In the genomic region with DNA sequence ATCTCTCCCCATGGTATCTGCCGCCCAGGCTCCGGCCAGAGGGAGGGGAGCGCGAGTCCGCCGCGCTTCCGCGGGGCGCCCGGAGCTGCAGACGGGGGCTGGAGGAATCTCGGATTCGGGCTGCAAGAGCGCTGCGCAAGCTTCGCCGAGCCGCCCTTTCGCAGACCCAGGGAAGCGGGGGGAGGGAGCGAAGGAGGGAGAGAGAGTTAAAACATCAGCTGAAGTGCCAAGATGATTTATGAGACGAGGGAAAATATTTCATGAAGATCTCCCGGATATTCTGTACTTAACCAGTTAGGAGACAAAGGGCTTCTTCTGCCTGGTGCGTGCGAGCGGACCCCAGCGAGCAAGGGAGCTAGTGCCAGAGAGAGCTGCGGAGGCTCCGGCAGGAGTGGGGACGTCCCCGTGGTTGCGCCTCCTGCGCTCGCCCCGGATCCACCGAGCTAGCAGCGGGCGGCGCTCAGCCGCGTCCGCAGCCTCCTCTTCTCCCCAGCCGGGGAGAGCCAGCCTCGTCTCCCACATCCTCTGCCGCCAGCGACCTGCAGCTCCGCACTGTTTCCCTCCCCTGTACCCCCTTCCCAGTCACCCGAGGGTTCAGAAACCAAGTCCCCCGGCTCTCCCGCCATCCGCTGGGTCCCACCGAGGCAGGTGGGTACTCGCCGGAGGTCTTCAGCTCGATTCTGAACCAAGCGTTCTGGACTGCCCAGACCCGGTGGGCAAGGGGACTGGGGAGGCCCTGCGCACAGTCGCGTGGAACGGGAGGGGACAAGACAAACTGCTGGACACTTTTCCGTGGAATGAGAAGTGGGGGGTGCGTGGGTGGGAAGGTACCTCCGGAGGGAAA, we compare ENCODE assay signal across 8 cellular contexts. TPM values are rescaled to one million over a fixed set of nuclear protein-coding genes. Genes with fewer than 3 reads are reported as not detected.
DNase-seq lines count a peak whose midpoint lies in the region; ATAC-seq and TF ChIP-seq lines count a peak whose summit lies in the region.

No MANE protein-coding gene starts in this region.

- H3F3A ChIP-seq in GM23248 (ENCODE audit: insufficient read depth) = no peaks in the 10 kb centered on the region

- no peak overlapping the region for H2AFZ ChIP-seq in GM23248

- no peaks in the 10 kb centered on the region for H3K79me2 ChIP-seq in GM23248 (ENCODE audit: insufficient read depth)

- peaks cover 20% of the 10 kb centered on the region for H3K4me1 Mint-ChIP-seq in progenitor cell of endocrine pancreas (ENCODE audit: low read depth)

- H3K4me2 ChIP-seq in GM23248 (ENCODE audit: unreplicated experiment) = no peak overlapping the region

- H3K4me3 Mint-ChIP-seq in progenitor cell of endocrine pancreas (ENCODE audit: low read depth) = peak overlapping the region; percentile 26

- in situ Hi-C loops in GM23248 (cut with MboI) = no loop called here

- peaks cover 89% of the 10 kb centered on the region for H3K27me3 Mint-ChIP-seq in progenitor cell of endocrine pancreas

- no peaks in the 10 kb centered on the region for H3K9me3 ChIP-seq in GM23248 (ENCODE audit: low read depth)

- H3K4me1 ChIP-seq in GM23248 (ENCODE audit: insufficient read depth) = no peaks in the 10 kb centered on the region

- no peaks in the 10 kb centered on the region for H4K20me1 ChIP-seq in GM23248 (ENCODE audit: insufficient read depth)

- 1 to 2% methylated on average over 50 to 65 of the region's 65 CpGs for whole genome bisulfite sequencing in GM23248 (ENCODE audit: low coverage in 1 of 2, low lambda C conversion rate in 2 of 2, missing lambda C conversion rate in 2 of 2), 2 experiments

- H3K9me3 Mint-ChIP-seq in progenitor cell of endocrine pancreas (ENCODE audit: low read depth) = no peaks in the 10 kb centered on the region

- peaks cover 97% of the 10 kb centered on the region for H3K27me3 ChIP-seq in GM23248 (replicated peaks; ENCODE audit: insufficient read depth)

- no peak overlapping the region for H3K27ac Mint-ChIP-seq in progenitor cell of endocrine pancreas

- H3K9ac ChIP-seq in GM23248 = no peak overlapping the region

- H3K27ac ChIP-seq in GM23248 = no peak overlapping the region

- no peak for TF ChIP-seq CTCF in progenitor cell of endocrine pancreas (IDR thresholded peaks at IDR 0.05; ENCODE audit: unreplicated experiment)

- no peaks in the 10 kb centered on the region for H3K9me2 ChIP-seq in GM23248 (ENCODE audit: insufficient read depth)

- no peaks in the 10 kb centered on the region for H3K36me3 Mint-ChIP-seq in progenitor cell of endocrine pancreas (ENCODE audit: insufficient read depth)

- peak; percentile 21 for DNase-seq in NCI-H82 (lab: John Stamatoyannopoulos, UW)
- no peak for DNase-seq in NCI-H82 treated with DMSO at 0.1 percent for 48 hours (lab: John Stamatoyannopoulos, UW; ENCODE audit: unreplicated experiment)
- peak; percentile 19 to 26 for DNase-seq in Kasumi-1 (lab: John Stamatoyannopoulos, UW)
- peak; percentile 58 for DNase-seq in cerebellar cortex (ENCODE audit: low spot score)
- no peak for DNase-seq in progenitor cell of endocrine pancreas (ENCODE audit: low spot score, unreplicated experiment)
- DNase-seq in GM23248 = no peak
- no peak for DNase-seq in NOMO-1 (lab: John Stamatoyannopoulos, UW; ENCODE audit: unreplicated experiment in 2 of 2)

- no peak for ATAC-seq in HG03175 (IDR thresholded peaks at IDR 0.05; ENCODE audit: unreplicated experiment)

- no peak overlapping the region for H3K4me3 ChIP-seq in GM23248

- H3K36me3 ChIP-seq in GM23248 (ENCODE audit: low read depth) = no peaks in the 10 kb centered on the region

RNA-seq across cellular contexts. Expression of a gene that starts 1.0 kb away (rescaled TPM):
- not detected in 2 replicates for total RNA-seq in progenitor cell of endocrine pancreas
- total RNA-seq in GM23248 (2014; rRNA removed; shearing (Covaris generic)) = not detected in 2 replicates
- polyA plus RNA-seq in GM23248 (2016; fragmentation: Nextera tagmentation; extraction: Ambion mirVana) = not detected in 2 replicates

Comparison
In these comparisons a context has a peak if more than half of its experiments do, and no peak if none do; other contexts are left out.
1. DNase-seq: peak in NCI-H82 (single experiment), Kasumi-1 (2 of 2) and cerebellar cortex (single experiment); none in NCI-H82 treated with DMSO at 0.1 percent for 48 hours (single experiment), progenitor cell of endocrine pancreas (single experiment), GM23248 (single experiment) and NOMO-1 (0 of 2).